Comparison of ENCODE assay signal across 21 cellular contexts in genomic region chr5:125286266-125286665, GRCh38.
DNase-seq lines count a peak whose midpoint lies in the region; ATAC-seq and TF ChIP-seq lines count a peak whose summit lies in the region.
"Had no signal": no experiment of that assay in that cellular context is flagged by ENCODE, and none has a peak within 500 bp of the region (broad histone marks: within the 10 kb centered on the region; RNA-seq: fewer than 3 reads in every experiment).

No MANE protein-coding gene starts in this region.

- H3K4me3 Mint-ChIP-seq in endodermal cell = no peak overlapping the region
- H3K4me3 Mint-ChIP-seq: CD4-positive, CD25-positive, alpha-beta regulatory T cell; IgD-negative memory B cell; T-helper 2 cell treated with Interferon-gamma antibody and Interleukin-4, amounts not matched to agents 5 μg/mL and 100 μg/mL, for 36 hours had no signal

- H3K4me3 ChIP-seq in tibial artery = no peak overlapping the region
- H3K4me3 ChIP-seq in mesenchymal stem cell (ENCODE audit: insufficient read depth in 1 of 2, low read depth in 1 of 2, low read length in 2 of 2) = no peak overlapping the region
- H3K4me3 ChIP-seq in endodermal cell (ENCODE audit: low read length) = no peak overlapping the region
- H3K4me3 ChIP-seq: BLaER1, Peyer's patch had no signal

- H3K18ac ChIP-seq in mesenchymal stem cell (ENCODE audit: low read depth in 1 of 2, low read length in 2 of 2) = no peak overlapping the region

- no peaks in the 10 kb centered on the region for H3K79me1 ChIP-seq in mesenchymal stem cell (replicated peaks; ENCODE audit: low read length, poor library complexity, severe bottlenecking)

- H3K27ac Mint-ChIP-seq in endodermal cell = no peak overlapping the region
- H3K27ac Mint-ChIP-seq: CD4-positive, CD25-positive, alpha-beta regulatory T cell; IgD-negative memory B cell; T-helper 2 cell treated with Interferon-gamma antibody and Interleukin-4, amounts not matched to agents 5 μg/mL and 100 μg/mL, for 36 hours had no signal

- no peak overlapping the region for H2BK120ac ChIP-seq in mesenchymal stem cell (ENCODE audit: low read depth, low read length)

- H3K27me3 ChIP-seq in tibial artery (no peaks in the 10 kb centered on the region), mesenchymal stem cell (ENCODE audit: control insufficient read depth in 1 of 2, insufficient read depth in 1 of 2, low read length in 2 of 2) (no peaks in the 10 kb centered on the region), endodermal cell (ENCODE audit: control insufficient read depth, insufficient read depth, low read length, poor library complexity, severe bottlenecking) (no peaks in the 10 kb centered on the region)
- H3K27me3 ChIP-seq: BLaER1, Peyer's patch had no signal

- no peak overlapping the region for H3K14ac ChIP-seq in mesenchymal stem cell (ENCODE audit: low read length in 2 of 2)

- H4K8ac ChIP-seq in mesenchymal stem cell (ENCODE audit: low read length) = no peak overlapping the region

- H2BK5ac ChIP-seq in mesenchymal stem cell (ENCODE audit: low read depth, low read length, poor library complexity, severe bottlenecking) = no peak overlapping the region

- peaks cover 8% of the 10 kb centered on the region for H3K4me1 Mint-ChIP-seq in endodermal cell
- H3K4me1 Mint-ChIP-seq: CD4-positive, CD25-positive, alpha-beta regulatory T cell; IgD-negative memory B cell had no signal

- no peak overlapping the region for H3K4ac ChIP-seq in mesenchymal stem cell (ENCODE audit: low read depth in 1 of 2, low read length in 2 of 2)

- no peaks in the 10 kb centered on the region for H3K27me3 Mint-ChIP-seq in endodermal cell (ENCODE audit: insufficient read depth)
- H3K27me3 Mint-ChIP-seq: CD4-positive, CD25-positive, alpha-beta regulatory T cell had no signal

- H2BK12ac ChIP-seq in mesenchymal stem cell (ENCODE audit: low read length in 2 of 2) = no peak overlapping the region

- WGBS in mesenchymal stem cell = 87% methylated on average over 3 of the region's 4 CpGs
- WGBS in endodermal cell (ENCODE audit: insufficient coverage in 1 of 2, insufficient read length in 1 of 2), 2 experiments = 80 to 89% methylated on average over 2 to 4 of the region's 4 CpGs

- no peak overlapping the region for H3K9ac ChIP-seq in mesenchymal stem cell (ENCODE audit: low read length)
- H3K9ac ChIP-seq in endodermal cell (ENCODE audit: extremely low read depth, low read length, poor library complexity, severe bottlenecking) = no peak overlapping the region
- H3K9ac ChIP-seq: BLaER1, KMS-11 had no signal

- H3K4me1 ChIP-seq in tibial artery = no peaks in the 10 kb centered on the region
- no peaks in the 10 kb centered on the region for H3K4me1 ChIP-seq in mesenchymal stem cell (ENCODE audit: control insufficient read depth, insufficient read depth, low read depth, low read length)
- H3K4me1 ChIP-seq in endodermal cell (ENCODE audit: control insufficient read depth, insufficient read depth, low read length) = peaks cover 4% of the 10 kb centered on the region
- H3K4me1 ChIP-seq: BLaER1, Peyer's patch had no signal

- no peaks in the 10 kb centered on the region for H3K36me3 Mint-ChIP-seq in endodermal cell (ENCODE audit: low read depth)
- H3K36me3 Mint-ChIP-seq: CD4-positive, CD25-positive, alpha-beta regulatory T cell; IgD-negative memory B cell had no signal

- H3K36me3 ChIP-seq in tibial artery (no peaks in the 10 kb centered on the region), mesenchymal stem cell (ENCODE audit: control insufficient read depth in 1 of 2, insufficient read depth in 2 of 2, low read depth in 1 of 2, low read length in 2 of 2) (no peaks in the 10 kb centered on the region), endodermal cell (ENCODE audit: control insufficient read depth, insufficient read depth, low read length) (no peaks in the 10 kb centered on the region)
- H3K36me3 ChIP-seq: BLaER1, Peyer's patch had no signal

- no peak overlapping the region for H3K23ac ChIP-seq in mesenchymal stem cell (ENCODE audit: low read length in 2 of 2)

- no peak overlapping the region for H2AK5ac ChIP-seq in mesenchymal stem cell (ENCODE audit: low read length, severe bottlenecking)

- no peaks in the 10 kb centered on the region for H3K9me3 Mint-ChIP-seq in endodermal cell
- H3K9me3 Mint-ChIP-seq: T-helper 2 cell treated with Interferon-gamma antibody and Interleukin-4, amounts not matched to agents 5 μg/mL and 100 μg/mL, for 36 hours had no signal

- intact Hi-C loops in left colon (cut with DNase I, micrococcal nuclease) (no loop called here), tibial artery (cut with DNase I; ENCODE audit: low total_unique reads) (no loop called here)

- H2BK15ac ChIP-seq in mesenchymal stem cell (ENCODE audit: low read depth, poor library complexity, severe bottlenecking) = no peak overlapping the region

- H3K27ac ChIP-seq in tibial artery (no peak overlapping the region), mesenchymal stem cell (ENCODE audit: low read length, poor library complexity, severe bottlenecking) (no peak overlapping the region), endodermal cell (ENCODE audit: low read depth, low read length) (no peak overlapping the region)
- H3K27ac ChIP-seq: BLaER1, KMS-11, Peyer's patch had no signal

- TF ChIP-seq CTCF in tibial artery (IDR thresholded peaks at IDR 0.05) = no peak
- TF ChIP-seq CTCF in endodermal cell (conservative IDR thresholded peaks at IDR 0.05) = no peak

- peak; percentile 7 for DNase-seq in NCI-H2029 treated with DMSO at 0.1 percent for 48 hours (lab: John Stamatoyannopoulos, UW)
- no peak for DNase-seq in NCI-H2029 (lab: John Stamatoyannopoulos, UW)
- peak; percentile 93 for DNase-seq in NCI-H1694 (lab: John Stamatoyannopoulos, UW)
- DNase-seq in NCI-H2171 treated with DMSO at 0.1 percent for 48 hours (lab: John Stamatoyannopoulos, UW) = peak; percentile 77
- DNase-seq in left colon = no peak
- no peak for DNase-seq in tibial artery
- no peak for DNase-seq in mesenchymal stem cell
- no peak for DNase-seq in endodermal cell
- DNase-seq: CD4-positive, CD25-positive, alpha-beta regulatory T cell; HCEC 1CT; MM.1S; NCI-H1417 treated with DMSO at 0.1 percent for 48 hours; NCI-H345; NCI-H524; Peyer's patch; SHP77 treated with DMSO at 0.1 percent for 48 hours; T-helper 1 cell had no signal

- H2AFZ ChIP-seq in mesenchymal stem cell (ENCODE audit: low read depth, low read length) = no peak overlapping the region

- H3K4me2 ChIP-seq in mesenchymal stem cell (ENCODE audit: low read length, poor library complexity, severe bottlenecking) = no peak overlapping the region
- H3K4me2 ChIP-seq: BLaER1, KMS-11 had no signal

- H3K9me3 ChIP-seq in tibial artery (no peaks in the 10 kb centered on the region), mesenchymal stem cell (ENCODE audit: control insufficient read depth, low read length) (no peaks in the 10 kb centered on the region), endodermal cell (ENCODE audit: control insufficient read depth, low read length) (no peaks in the 10 kb centered on the region)
- H3K9me3 ChIP-seq: BLaER1, Peyer's patch had no signal

- H4K91ac ChIP-seq in mesenchymal stem cell (ENCODE audit: low read length) = no peak overlapping the region

- ATAC-seq in left colon = peak; percentile 30

Comparison
In these comparisons a context has a peak if more than half of its experiments do, and no peak if none do; other contexts are left out.
1. DNase-seq: peak in NCI-H2029 treated with DMSO at 0.1 percent for 48 hours (single experiment), NCI-H1694 (single experiment) and NCI-H2171 treated with DMSO at 0.1 percent for 48 hours (single experiment); none in NCI-H2029 (single experiment), left colon (0 of 2), tibial artery (0 of 2), mesenchymal stem cell (single experiment) and endodermal cell (single experiment).